Comparison of ENCODE assay signal across 8 cellular contexts in the genomic region with DNA sequence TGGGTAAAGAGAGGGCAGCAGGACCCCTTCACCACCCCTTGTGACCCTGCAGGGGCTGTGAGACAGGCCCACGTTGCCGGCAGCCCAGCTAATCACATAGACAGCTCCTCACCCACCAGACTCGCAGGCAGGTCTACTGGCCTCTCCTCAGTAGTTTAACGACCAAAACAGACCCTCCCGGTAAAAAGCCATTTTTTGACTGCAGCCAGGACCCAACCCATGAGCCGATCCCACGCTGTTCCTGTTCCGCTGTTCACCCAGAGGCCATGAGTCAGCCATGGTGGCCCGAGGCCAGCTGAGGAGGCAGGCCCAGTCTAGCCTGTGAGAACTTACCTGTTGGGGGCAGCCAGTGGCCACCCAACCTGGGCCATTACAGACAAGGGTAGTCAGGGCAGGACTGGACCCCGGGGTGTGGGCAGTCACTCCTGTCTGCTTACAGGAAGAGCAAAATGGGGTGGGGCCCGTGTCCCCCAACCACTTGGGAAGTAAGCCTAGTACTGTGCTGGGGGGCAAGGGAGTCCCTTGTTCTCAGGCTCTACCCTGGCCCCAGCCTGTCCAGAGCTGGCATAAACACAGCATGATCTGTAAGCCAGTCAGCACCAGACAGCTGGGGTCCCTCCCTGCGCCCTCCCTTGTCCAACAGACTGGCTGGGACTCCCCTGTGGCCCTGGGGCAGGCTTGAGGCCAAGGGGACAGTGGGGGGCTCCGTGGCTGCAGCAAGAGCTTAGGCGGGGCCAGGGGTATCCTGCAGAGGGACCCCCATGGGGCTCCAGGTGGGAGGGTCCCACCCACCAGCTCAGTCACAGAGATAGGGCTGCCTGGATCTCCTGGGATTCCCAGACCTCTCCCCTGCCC.
A peak's percentile ranks its signal among the peaks of the same experiment; 100 is the strongest.
DNase-seq lines count a peak whose midpoint lies in the region; ATAC-seq, FAIRE-seq and TF ChIP-seq lines count a peak whose summit lies in the region.

No MANE protein-coding gene starts in this region.

- H3K9me3 ChIP-seq in heart left ventricle (no peaks in the 10 kb centered on the region), spleen (no peaks in the 10 kb centered on the region)

- H3K27ac ChIP-seq in heart left ventricle (peak overlapping the region; percentile 44 to 94 (median 90)), spleen (peak overlapping the region in 3 of 8 donors; percentile 6 to 91 (median 88))

- intact Hi-C loops in heart left ventricle (cut with DNase I) (no loop called here), spleen (cut with DNase I; ENCODE audit: low total_unique reads) (no loop called here)

- TF ChIP-seq CTCF in heart left ventricle (IDR thresholded peaks at IDR 0.05) (no peak), spleen (IDR thresholded peaks at IDR 0.05 in 8 of 11, conservative IDR thresholded peaks at IDR 0.05 in 3 of 11) (no peak)

- DNase-seq in H54 (ENCODE audit: insufficient read length, low spot score) (peak; percentile 93), heart left ventricle (peak; percentile 66 to 84 (median 73)), spleen (peak; percentile 76), NCI-H82 (lab: John Stamatoyannopoulos, UW) (no peak), SIG-M5 (lab: John Stamatoyannopoulos, UW) (no peak), GM19240 (ENCODE audit: insufficient read length, low spot score) (no peak), erythroblast (lab: John Stamatoyannopoulos, UW) (no peak)
- peak; percentile 38 for DNase-seq in activated T-cell treated with anti-CD3 and anti-CD28 coated beads, Interleukin-2, amount 50 U/mL, for 24 hours

- no peaks in the 10 kb centered on the region for H3K27me3 Mint-ChIP-seq in activated T-cell treated with anti-CD3 and anti-CD28 coated beads, Interleukin-2, amount 50 U/mL, for 24 hours

- peak; percentile 22 to 71 (median 54) for ATAC-seq in heart left ventricle

- H3K27me3 ChIP-seq in heart left ventricle (peaks cover 0 to 5% (median 0%) of the 10 kb centered on the region in 9 donors), spleen (replicated peaks in 1 of 7) (peaks cover 0 to 26% (median 12%) of the 10 kb centered on the region in 7 donors)

- no peaks in the 10 kb centered on the region for H3K9me3 Mint-ChIP-seq in activated T-cell treated with anti-CD3 and anti-CD28 coated beads, Interleukin-2, amount 50 U/mL, for 24 hours

- peak overlapping the region; percentile 10 for H3K4me3 Mint-ChIP-seq in activated T-cell treated with anti-CD3 and anti-CD28 coated beads, Interleukin-2, amount 50 U/mL, for 24 hours

- peaks cover 25% of the 10 kb centered on the region for H3K4me1 Mint-ChIP-seq in activated T-cell treated with anti-CD3 and anti-CD28 coated beads, Interleukin-2, amount 50 U/mL, for 24 hours (ENCODE audit: low read depth)

- H3K36me3 Mint-ChIP-seq in activated T-cell treated with anti-CD3 and anti-CD28 coated beads, Interleukin-2, amount 50 U/mL, for 24 hours (ENCODE audit: low read depth): no peaks in the 10 kb centered on the region

- H3K27ac Mint-ChIP-seq in activated T-cell treated with anti-CD3 and anti-CD28 coated beads, Interleukin-2, amount 50 U/mL, for 24 hours: peak overlapping the region; percentile 59

- FAIRE-seq in H54 (lab: Jason Lieb, UNC): peak; percentile 69

- peak overlapping the region in 6 of 12 donors; percentile 47 to 67 (median 59) for H3K4me3 ChIP-seq in heart left ventricle
- H3K4me3 ChIP-seq in spleen: peak overlapping the region in 1 of 8 donors; percentile 79

- H3K36me3 ChIP-seq in heart left ventricle (no peaks in the 10 kb centered on the region), spleen (no peaks in the 10 kb centered on the region)

- WGBS in heart left ventricle, 4 donors: 45 to 68% (median 52%) methylated on average over 12 to 14 of the region's 14 CpGs
- 58 to 67% (median 61%) methylated on average over 11 to 14 of the region's 14 CpGs for WGBS in spleen, 5 donors

- TF ChIP-seq POLR2A in H54 (IDR thresholded peaks at IDR 0.05; ENCODE audit: low read depth, low read length) (no peak), heart left ventricle (IDR thresholded peaks at IDR 0.05) (no peak), spleen (IDR thresholded peaks at IDR 0.05) (no peak), erythroblast (IDR thresholded peaks at IDR 0.05; ENCODE audit: low read length) (no peak)

- H3K4me1 ChIP-seq in heart left ventricle (peaks cover 0 to 32% (median 19%) of the 10 kb centered on the region in 12 donors), spleen (peaks cover 4 to 34% (median 22%) of the 10 kb centered on the region in 6 donors)

Comparison
In these comparisons a context has a peak if more than half of its experiments do, and no peak if none do; other contexts are left out.
1. DNase-seq: peak in H54 (single experiment), activated T-cell treated with anti-CD3 and anti-CD28 coated beads, Interleukin-2, amount 50 U/mL, for 24 hours (single experiment), heart left ventricle (5 of 5) and spleen (single experiment); none in NCI-H82 (single experiment), SIG-M5 (single experiment), GM19240 (single experiment) and erythroblast (0 of 2).